In genomic region chr10:110141185-110141584, GRCh38 we compare ENCODE assay signal across 13 cellular contexts.
DNase-seq lines count a peak whose midpoint lies in the region; ATAC-seq and TF ChIP-seq lines count a peak whose summit lies in the region.
"Had no signal": no experiment of that assay in that cellular context is flagged by ENCODE, and none has a peak within 500 bp of the region (broad histone marks: within the 10 kb centered on the region; RNA-seq: fewer than 3 reads in every experiment).

No MANE protein-coding gene starts in this region.

- in situ Hi-C loops in GM13976 (cut with MboI; ENCODE audit: low sequenced_read_pairs, unreplicated experiment): no loop called here

- intact Hi-C loops in natural killer cell (cut with micrococcal nuclease) (no loop called here), OCI-LY7 (cut with micrococcal nuclease; ENCODE audit: unreplicated experiment) (no loop called here)

- H3K36me3 Mint-ChIP-seq in natural killer cell treated with Interleukin-12 subunit alpha and Interleukin-12 subunit beta and Interleukin-15 and Interleukin-18, amount 100 ng/mL, for 72 hours: no peaks in the 10 kb centered on the region
- H3K36me3 Mint-ChIP-seq in natural killer cell: no peaks in the 10 kb centered on the region
- H3K36me3 Mint-ChIP-seq: naive B cell had no signal

- peaks cover 30 to 36% of the 10 kb centered on the region in 2 donors for H3K4me1 Mint-ChIP-seq in natural killer cell treated with Interleukin-12 subunit alpha and Interleukin-12 subunit beta and Interleukin-15 and Interleukin-18, amount 100 ng/mL, for 72 hours (ENCODE audit: low read depth in 2 of 2)
- peaks cover 33 to 34% of the 10 kb centered on the region in 2 donors for H3K4me1 Mint-ChIP-seq in natural killer cell

- H3K27ac Mint-ChIP-seq in natural killer cell treated with Interleukin-12 subunit alpha and Interleukin-12 subunit beta and Interleukin-15 and Interleukin-18, amount 100 ng/mL, for 72 hours: peak overlapping the region in 1 of 2 donors; percentile 23
- no peak overlapping the region for H3K27ac Mint-ChIP-seq in natural killer cell

- H3K4me2 ChIP-seq in OCI-LY7 (ENCODE audit: low read length): no peak overlapping the region

- H3K27me3 Mint-ChIP-seq in natural killer cell treated with Interleukin-12 subunit alpha and Interleukin-12 subunit beta and Interleukin-15 and Interleukin-18, amount 100 ng/mL, for 72 hours: peaks cover 12 to 16% of the 10 kb centered on the region in 2 donors
- H3K27me3 Mint-ChIP-seq in natural killer cell (ENCODE audit: low read depth in 2 of 2): peaks cover 9 to 21% of the 10 kb centered on the region in 2 donors
- H3K27me3 Mint-ChIP-seq: naive B cell had no signal

- no peaks in the 10 kb centered on the region for H3K9me2 ChIP-seq in OCI-LY7 (ENCODE audit: insufficient read depth, low read length)

- no peak overlapping the region for H3K27ac ChIP-seq in OCI-LY7 (ENCODE audit: low read depth, low read length, poor library complexity, severe bottlenecking)
- H3K27ac ChIP-seq: ascending aorta, uterus had no signal

- H3K9me3 ChIP-seq in OCI-LY7 (ENCODE audit: low read length): no peaks in the 10 kb centered on the region
- H3K9me3 ChIP-seq: ascending aorta, uterus had no signal

- H3K36me3 ChIP-seq in OCI-LY7 (ENCODE audit: insufficient read depth, low read length): no peaks in the 10 kb centered on the region
- H3K36me3 ChIP-seq: ascending aorta, uterus had no signal

- peaks cover 4% of the 10 kb centered on the region; the same call in 1 of the 2 replicates for H4K20me1 ChIP-seq in OCI-LY7 (ENCODE audit: insufficient read depth, low read length)

- H3K4me3 ChIP-seq in OCI-LY7 (ENCODE audit: low read depth, low read length, poor library complexity, severe bottlenecking): no peak overlapping the region
- H3K4me3 ChIP-seq: ascending aorta, uterus had no signal

- peaks cover 14% of the 10 kb centered on the region for H3K4me1 ChIP-seq in OCI-LY7 (ENCODE audit: insufficient read depth, low read length, poor library complexity, severe bottlenecking)
- H3K4me1 ChIP-seq: uterus had no signal

- no peak for DNase-seq in natural killer cell treated with Interleukin-12 subunit alpha and Interleukin-12 subunit beta and Interleukin-15 and Interleukin-18, amount 100 ng/mL, for 72 hours (ENCODE audit: low spot score)
- DNase-seq in natural killer cell (no peak), SIG-M5 treated with dmso at 0.1 percent for 504 hours (lab: John Stamatoyannopoulos, UW; ENCODE audit: unreplicated experiment) (peak; percentile 93), glomerular endothelial cell (ENCODE audit: extremely low read depth, low read depth, low spot score) (peak; percentile 44), HUDEP-2 (lab: John Stamatoyannopoulos, UW; ENCODE audit: unreplicated experiment in 76 of 76) (no peak), OCI-LY7 (ENCODE audit: low spot score) (no peak), GM13976 (ENCODE audit: low spot score) (no peak)
- DNase-seq: naive B cell; NCI-H1694; stimulated activated CD4-positive, alpha-beta T cell treated with anti-CD3 and anti-CD28 coated beads, Interleukin-12 subunit alpha, Interleukin-12 subunit beta, amount 100 ng/mL, for 4 hours; uterus had no signal

- TF ChIP-seq CTCF in natural killer cell (IDR thresholded peaks at IDR 0.05) (no peak), OCI-LY7 (conservative IDR thresholded peaks at IDR 0.05; ENCODE audit: low read length) (no peak), GM13976 (IDR thresholded peaks at IDR 0.05; ENCODE audit: borderline replicate concordance, control extremely low read depth, extremely low read depth, insufficient read depth, missing control alignments) (no peak)

- CTCF ChIA-PET in OCI-LY7 (lab: Charles Lee; ENCODE audit: unreplicated experiment): no interaction called here

- peak overlapping the region; percentile 17 for H3K4me3 Mint-ChIP-seq in natural killer cell treated with Interleukin-12 subunit alpha and Interleukin-12 subunit beta and Interleukin-15 and Interleukin-18, amount 100 ng/mL, for 72 hours
- no peak overlapping the region for H3K4me3 Mint-ChIP-seq in natural killer cell
- H3K4me3 Mint-ChIP-seq: naive B cell had no signal

- H2AFZ ChIP-seq in OCI-LY7 (ENCODE audit: low read length): no peak overlapping the region

- ATAC-seq in natural killer cell treated with Interleukin-12 subunit alpha and Interleukin-12 subunit beta and Interleukin-15 and Interleukin-18, amount 100 ng/mL, for 72 hours: peak in 1 of 2 donors; percentile 65
- ATAC-seq in natural killer cell (no peak), HG03432 (IDR thresholded peaks at IDR 0.05; ENCODE audit: unreplicated experiment) (no peak)

- POLR2A ChIA-PET in OCI-LY7 (lab: Charles Lee): interaction anchor here (0.6 to 2.0 kb wide), 7 partner anchors 24 to 156 kb away, joined by 3 to 9 read pairs (median 4); no protein-coding TSS in a partner anchor

- H3K9me3 Mint-ChIP-seq in natural killer cell treated with Interleukin-12 subunit alpha and Interleukin-12 subunit beta and Interleukin-15 and Interleukin-18, amount 100 ng/mL, for 72 hours: no peaks in the 10 kb centered on the region
- no peaks in the 10 kb centered on the region for H3K9me3 Mint-ChIP-seq in natural killer cell
- H3K9me3 Mint-ChIP-seq: naive B cell had no signal

- BruUV-seq in OCI-LY7 (replicated peaks; lab: Mats Ljungman, UMichigan): no TSS peak

- H3K79me2 ChIP-seq in OCI-LY7 (ENCODE audit: insufficient read depth, low read depth, low read length): no peaks in the 10 kb centered on the region

Comparison
In these comparisons a context has a peak if more than half of its experiments do, and no peak if none do; other contexts are left out.
1. DNase-seq: peak in SIG-M5 treated with dmso at 0.1 percent for 504 hours (single experiment) and glomerular endothelial cell (single experiment); none in natural killer cell treated with Interleukin-12 subunit alpha and Interleukin-12 subunit beta and Interleukin-15 and Interleukin-18, amount 100 ng/mL, for 72 hours (single experiment), natural killer cell (single experiment), HUDEP-2 (0 of 76), OCI-LY7 (single experiment) and GM13976 (single experiment).